ENCODE assay signal across 1 cellular context in the genomic region with DNA sequence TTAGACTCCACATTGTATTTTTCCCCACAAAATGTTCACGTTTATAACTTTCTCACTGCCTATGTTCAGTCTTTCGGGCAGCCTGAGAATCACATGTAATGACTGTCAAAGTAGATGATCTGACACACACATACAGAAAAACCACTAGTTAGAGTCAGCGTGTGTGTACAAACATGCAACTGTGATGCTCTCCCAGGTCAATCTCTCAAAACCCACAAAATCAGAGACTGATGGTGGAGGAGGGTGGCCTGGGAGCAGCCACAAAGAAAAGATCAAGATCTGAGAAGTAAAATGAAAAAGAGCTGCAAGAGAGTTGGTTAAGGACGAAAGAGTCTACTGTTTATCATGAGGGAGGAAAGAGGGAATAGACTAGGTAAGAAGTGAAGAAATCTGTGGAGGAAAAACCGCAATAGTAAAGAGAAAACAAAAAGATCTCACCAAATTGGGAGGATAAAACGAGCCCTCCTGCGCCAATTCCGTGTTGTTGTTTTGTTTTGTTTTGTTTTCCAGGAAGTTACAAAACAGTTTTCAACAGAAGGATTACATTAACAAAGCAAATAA.
TF ChIP-seq lines count a peak whose summit lies in the region.

No MANE protein-coding gene starts in this region.

TF ChIP-seq in K562, 482 proteins besides CTCF, POLR2A, EP300 and RAD21 (continued from another document and continues in another):
- TF ChIP-seq, protein P1, sequence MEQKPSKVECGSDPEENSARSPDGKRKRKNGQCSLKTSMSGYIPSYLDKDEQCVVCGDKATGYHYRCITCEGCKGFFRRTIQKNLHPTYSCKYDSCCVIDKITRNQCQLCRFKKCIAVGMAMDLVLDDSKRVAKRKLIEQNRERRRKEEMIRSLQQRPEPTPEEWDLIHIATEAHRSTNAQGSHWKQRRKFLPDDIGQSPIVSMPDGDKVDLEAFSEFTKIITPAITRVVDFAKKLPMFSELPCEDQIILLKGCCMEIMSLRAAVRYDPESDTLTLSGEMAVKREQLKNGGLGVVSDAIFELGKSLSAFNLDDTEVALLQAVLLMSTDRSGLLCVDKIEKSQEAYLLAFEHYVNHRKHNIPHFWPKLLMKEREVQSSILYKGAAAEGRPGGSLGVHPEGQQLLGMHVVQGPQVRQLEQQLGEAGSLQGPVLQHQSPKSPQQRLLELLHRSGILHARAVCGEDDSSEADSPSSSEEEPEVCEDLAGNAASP (IDR thresholded peaks at IDR 0.05), result no peak
- TF ChIP-seq SMARCA5 (IDR thresholded peaks at IDR 0.05) (no peak; the same call in 1 of the 2 replicates), SMAD4 (CRISPR knock-in tag; conservative IDR thresholded peaks at IDR 0.05) (0 out of 2 replicates have a peak, but pooled peaks have one; percentile 19), ELF4 (CRISPR knock-in tag; IDR thresholded peaks at IDR 0.05) (no peak), MAZ (CRISPR knock-in tag; conservative IDR thresholded peaks at IDR 0.05 in 1 of 2, IDR thresholded peaks at IDR 0.05 in 1 of 2) (0 out of 4 replicates have a peak, but pooled peaks of 1 of the 2 experiments have one; percentile 28), MEIS2 (IDR thresholded peaks at IDR 0.05; ENCODE audit: partially characterized antibody) (no peak), NFATC3 (IDR thresholded peaks at IDR 0.05) (no peak), KLF1 (tag; IDR thresholded peaks at IDR 0.05) (no peak), OTX1 (CRISPR knock-in tag; IDR thresholded peaks at IDR 0.05) (no peak), NR2C2 (CRISPR knock-in tag; IDR thresholded peaks at IDR 0.05) (no peak), NR2C2 (tag; IDR thresholded peaks at IDR 0.05) (no peak), GTF2E2 (tag; IDR thresholded peaks at IDR 0.05) (no peak), ZNF551 (CRISPR knock-in tag; IDR thresholded peaks at IDR 0.05) (no peak), SIRT6 (IDR thresholded peaks at IDR 0.05; ENCODE audit: low read depth, low read length) (no peak), HNRNPLL (IDR thresholded peaks at IDR 0.05; ENCODE audit: low read depth, low read length, poor library complexity, severe bottlenecking) (peak; percentile 4), NEUROD1 (IDR thresholded peaks at IDR 0.05; ENCODE audit: borderline replicate concordance, low read depth, low read length, partially characterized antibody) (no peak), ZNF324 (CRISPR knock-in tag; IDR thresholded peaks at IDR 0.05) (no peak), HNRNPK (IDR thresholded peaks at IDR 0.05; ENCODE audit: low read depth, low read length, poor library complexity, severe bottlenecking) (no peak), NFE2L1 (tag; IDR thresholded peaks at IDR 0.05; ENCODE audit: borderline replicate concordance, low read depth) (no peak), RUNX1 (IDR thresholded peaks at IDR 0.05; ENCODE audit: low read depth) (no peak), FOXJ2 (tag; IDR thresholded peaks at IDR 0.05) (no peak), HSF4 (CRISPR knock-in tag; IDR thresholded peaks at IDR 0.05; ENCODE audit: borderline replicate concordance) (no peak)
- TF ChIP-seq, protein P2, sequence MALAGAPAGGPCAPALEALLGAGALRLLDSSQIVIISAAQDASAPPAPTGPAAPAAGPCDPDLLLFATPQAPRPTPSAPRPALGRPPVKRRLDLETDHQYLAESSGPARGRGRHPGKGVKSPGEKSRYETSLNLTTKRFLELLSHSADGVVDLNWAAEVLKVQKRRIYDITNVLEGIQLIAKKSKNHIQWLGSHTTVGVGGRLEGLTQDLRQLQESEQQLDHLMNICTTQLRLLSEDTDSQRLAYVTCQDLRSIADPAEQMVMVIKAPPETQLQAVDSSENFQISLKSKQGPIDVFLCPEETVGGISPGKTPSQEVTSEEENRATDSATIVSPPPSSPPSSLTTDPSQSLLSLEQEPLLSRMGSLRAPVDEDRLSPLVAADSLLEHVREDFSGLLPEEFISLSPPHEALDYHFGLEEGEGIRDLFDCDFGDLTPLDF (CRISPR knock-in tag; IDR thresholded peaks at IDR 0.05), result no peak
- TF ChIP-seq, protein P3, sequence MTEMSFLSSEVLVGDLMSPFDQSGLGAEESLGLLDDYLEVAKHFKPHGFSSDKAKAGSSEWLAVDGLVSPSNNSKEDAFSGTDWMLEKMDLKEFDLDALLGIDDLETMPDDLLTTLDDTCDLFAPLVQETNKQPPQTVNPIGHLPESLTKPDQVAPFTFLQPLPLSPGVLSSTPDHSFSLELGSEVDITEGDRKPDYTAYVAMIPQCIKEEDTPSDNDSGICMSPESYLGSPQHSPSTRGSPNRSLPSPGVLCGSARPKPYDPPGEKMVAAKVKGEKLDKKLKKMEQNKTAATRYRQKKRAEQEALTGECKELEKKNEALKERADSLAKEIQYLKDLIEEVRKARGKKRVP (CRISPR knock-in tag; IDR thresholded peaks at IDR 0.05), result no peak
- TF ChIP-seq, protein P4, sequence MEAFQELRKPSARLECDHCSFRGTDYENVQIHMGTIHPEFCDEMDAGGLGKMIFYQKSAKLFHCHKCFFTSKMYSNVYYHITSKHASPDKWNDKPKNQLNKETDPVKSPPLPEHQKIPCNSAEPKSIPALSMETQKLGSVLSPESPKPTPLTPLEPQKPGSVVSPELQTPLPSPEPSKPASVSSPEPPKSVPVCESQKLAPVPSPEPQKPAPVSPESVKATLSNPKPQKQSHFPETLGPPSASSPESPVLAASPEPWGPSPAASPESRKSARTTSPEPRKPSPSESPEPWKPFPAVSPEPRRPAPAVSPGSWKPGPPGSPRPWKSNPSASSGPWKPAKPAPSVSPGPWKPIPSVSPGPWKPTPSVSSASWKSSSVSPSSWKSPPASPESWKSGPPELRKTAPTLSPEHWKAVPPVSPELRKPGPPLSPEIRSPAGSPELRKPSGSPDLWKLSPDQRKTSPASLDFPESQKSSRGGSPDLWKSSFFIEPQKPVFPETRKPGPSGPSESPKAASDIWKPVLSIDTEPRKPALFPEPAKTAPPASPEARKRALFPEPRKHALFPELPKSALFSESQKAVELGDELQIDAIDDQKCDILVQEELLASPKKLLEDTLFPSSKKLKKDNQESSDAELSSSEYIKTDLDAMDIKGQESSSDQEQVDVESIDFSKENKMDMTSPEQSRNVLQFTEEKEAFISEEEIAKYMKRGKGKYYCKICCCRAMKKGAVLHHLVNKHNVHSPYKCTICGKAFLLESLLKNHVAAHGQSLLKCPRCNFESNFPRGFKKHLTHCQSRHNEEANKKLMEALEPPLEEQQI (IDR thresholded peaks at IDR 0.05), result no peak
- TF ChIP-seq, protein P5, sequence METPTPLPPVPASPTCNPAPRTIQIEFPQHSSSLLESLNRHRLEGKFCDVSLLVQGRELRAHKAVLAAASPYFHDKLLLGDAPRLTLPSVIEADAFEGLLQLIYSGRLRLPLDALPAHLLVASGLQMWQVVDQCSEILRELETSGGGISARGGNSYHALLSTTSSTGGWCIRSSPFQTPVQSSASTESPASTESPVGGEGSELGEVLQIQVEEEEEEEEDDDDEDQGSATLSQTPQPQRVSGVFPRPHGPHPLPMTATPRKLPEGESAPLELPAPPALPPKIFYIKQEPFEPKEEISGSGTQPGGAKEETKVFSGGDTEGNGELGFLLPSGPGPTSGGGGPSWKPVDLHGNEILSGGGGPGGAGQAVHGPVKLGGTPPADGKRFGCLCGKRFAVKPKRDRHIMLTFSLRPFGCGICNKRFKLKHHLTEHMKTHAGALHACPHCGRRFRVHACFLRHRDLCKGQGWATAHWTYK (CRISPR knock-in tag; IDR thresholded peaks at IDR 0.05), result no peak
- TF ChIP-seq, protein P6, sequence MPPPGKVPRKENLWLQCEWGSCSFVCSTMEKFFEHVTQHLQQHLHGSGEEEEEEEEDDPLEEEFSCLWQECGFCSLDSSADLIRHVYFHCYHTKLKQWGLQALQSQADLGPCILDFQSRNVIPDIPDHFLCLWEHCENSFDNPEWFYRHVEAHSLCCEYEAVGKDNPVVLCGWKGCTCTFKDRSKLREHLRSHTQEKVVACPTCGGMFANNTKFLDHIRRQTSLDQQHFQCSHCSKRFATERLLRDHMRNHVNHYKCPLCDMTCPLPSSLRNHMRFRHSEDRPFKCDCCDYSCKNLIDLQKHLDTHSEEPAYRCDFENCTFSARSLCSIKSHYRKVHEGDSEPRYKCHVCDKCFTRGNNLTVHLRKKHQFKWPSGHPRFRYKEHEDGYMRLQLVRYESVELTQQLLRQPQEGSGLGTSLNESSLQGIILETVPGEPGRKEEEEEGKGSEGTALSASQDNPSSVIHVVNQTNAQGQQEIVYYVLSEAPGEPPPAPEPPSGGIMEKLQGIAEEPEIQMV (tag; conservative IDR thresholded peaks at IDR 0.05; ENCODE audit: low read depth), result no peak
- TF ChIP-seq, protein P7, sequence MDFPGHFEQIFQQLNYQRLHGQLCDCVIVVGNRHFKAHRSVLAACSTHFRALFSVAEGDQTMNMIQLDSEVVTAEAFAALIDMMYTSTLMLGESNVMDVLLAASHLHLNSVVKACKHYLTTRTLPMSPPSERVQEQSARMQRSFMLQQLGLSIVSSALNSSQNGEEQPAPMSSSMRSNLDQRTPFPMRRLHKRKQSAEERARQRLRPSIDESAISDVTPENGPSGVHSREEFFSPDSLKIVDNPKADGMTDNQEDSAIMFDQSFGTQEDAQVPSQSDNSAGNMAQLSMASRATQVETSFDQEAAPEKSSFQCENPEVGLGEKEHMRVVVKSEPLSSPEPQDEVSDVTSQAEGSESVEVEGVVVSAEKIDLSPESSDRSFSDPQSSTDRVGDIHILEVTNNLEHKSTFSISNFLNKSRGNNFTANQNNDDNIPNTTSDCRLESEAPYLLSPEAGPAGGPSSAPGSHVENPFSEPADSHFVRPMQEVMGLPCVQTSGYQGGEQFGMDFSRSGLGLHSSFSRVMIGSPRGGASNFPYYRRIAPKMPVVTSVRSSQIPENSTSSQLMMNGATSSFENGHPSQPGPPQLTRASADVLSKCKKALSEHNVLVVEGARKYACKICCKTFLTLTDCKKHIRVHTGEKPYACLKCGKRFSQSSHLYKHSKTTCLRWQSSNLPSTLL (IDR thresholded peaks at IDR 0.05), result no peak
- TF ChIP-seq, protein P8, sequence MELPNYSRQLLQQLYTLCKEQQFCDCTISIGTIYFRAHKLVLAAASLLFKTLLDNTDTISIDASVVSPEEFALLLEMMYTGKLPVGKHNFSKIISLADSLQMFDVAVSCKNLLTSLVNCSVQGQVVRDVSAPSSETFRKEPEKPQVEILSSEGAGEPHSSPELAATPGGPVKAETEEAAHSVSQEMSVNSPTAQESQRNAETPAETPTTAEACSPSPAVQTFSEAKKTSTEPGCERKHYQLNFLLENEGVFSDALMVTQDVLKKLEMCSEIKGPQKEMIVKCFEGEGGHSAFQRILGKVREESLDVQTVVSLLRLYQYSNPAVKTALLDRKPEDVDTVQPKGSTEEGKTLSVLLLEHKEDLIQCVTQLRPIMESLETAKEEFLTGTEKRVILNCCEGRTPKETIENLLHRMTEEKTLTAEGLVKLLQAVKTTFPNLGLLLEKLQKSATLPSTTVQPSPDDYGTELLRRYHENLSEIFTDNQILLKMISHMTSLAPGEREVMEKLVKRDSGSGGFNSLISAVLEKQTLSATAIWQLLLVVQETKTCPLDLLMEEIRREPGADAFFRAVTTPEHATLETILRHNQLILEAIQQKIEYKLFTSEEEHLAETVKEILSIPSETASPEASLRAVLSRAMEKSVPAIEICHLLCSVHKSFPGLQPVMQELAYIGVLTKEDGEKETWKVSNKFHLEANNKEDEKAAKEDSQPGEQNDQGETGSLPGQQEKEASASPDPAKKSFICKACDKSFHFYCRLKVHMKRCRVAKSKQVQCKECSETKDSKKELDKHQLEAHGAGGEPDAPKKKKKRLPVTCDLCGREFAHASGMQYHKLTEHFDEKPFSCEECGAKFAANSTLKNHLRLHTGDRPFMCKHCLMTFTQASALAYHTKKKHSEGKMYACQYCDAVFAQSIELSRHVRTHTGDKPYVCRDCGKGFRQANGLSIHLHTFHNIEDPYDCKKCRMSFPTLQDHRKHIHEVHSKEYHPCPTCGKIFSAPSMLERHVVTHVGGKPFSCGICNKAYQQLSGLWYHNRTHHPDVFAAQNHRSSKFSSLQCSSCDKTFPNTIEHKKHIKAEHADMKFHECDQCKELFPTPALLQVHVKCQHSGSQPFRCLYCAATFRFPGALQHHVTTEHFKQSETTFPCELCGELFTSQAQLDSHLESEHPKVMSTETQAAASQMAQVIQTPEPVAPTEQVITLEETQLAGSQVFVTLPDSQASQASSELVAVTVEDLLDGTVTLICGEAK (IDR thresholded peaks at IDR 0.05), result peak; percentile 10; the same call in 1 of the 2 replicates
- TF ChIP-seq, protein P8 (CRISPR knock-in tag; IDR thresholded peaks at IDR 0.05), result no peak
